ENCODE assay signal across 22 cellular contexts in the genomic region with DNA sequence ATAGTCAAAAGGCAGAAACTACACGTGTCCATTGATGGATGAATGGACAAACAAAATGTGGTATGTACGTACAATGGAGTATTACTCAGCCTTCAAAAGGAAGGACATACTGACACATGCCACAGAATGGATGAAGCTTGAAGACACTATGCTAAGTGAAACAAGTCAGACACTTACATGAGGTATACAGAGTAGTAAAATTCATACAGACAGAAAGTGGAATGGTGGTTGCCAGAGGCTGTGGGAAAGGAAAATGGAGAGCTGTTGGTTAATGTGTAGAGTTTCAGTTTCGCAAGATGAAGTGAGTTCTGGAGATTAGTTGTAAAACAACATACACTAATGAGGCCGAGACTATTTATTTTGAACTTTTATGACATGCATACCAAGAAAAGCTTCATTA.
"Had no signal": no experiment of that assay in that cellular context is flagged by ENCODE, and none has a peak within 500 bp of the region (broad histone marks: within the 10 kb centered on the region; RNA-seq: fewer than 3 reads in every experiment).

No MANE protein-coding gene starts in this region.

- H3K4me3 Mint-ChIP-seq: IgD-negative memory B cell had no signal

- DNase-seq: Kasumi-1, MM.1S, NCI-H1048, NCI-H1105 treated with DMSO at 0.1 percent for 48 hours, NCI-H1417 treated with DMSO at 0.1 percent for 48 hours, NCI-H146, NCI-H1694 treated with DMSO at 0.1 percent for 48 hours, NCI-H1930, NCI-H2081, NCI-H2107, NCI-H2227 treated with DMSO at 0.1 percent for 48 hours, NCI-H524, NCI-H748 treated with DMSO at 0.1 percent for 48 hours, Right ventricle myocardium superior, RPMI8226, SIG-M5 had no signal

- H3K36me3 ChIP-seq: SJSA1 had no signal

- H3K4me1 Mint-ChIP-seq: IgD-negative memory B cell had no signal

- H3K27ac ChIP-seq: HL-60, KMS-11, SJSA1, SK-N-MC had no signal

- H3K27ac Mint-ChIP-seq: IgD-negative memory B cell had no signal

- H3K4me3 ChIP-seq: K562, SJSA1, SK-N-MC had no signal

- H3K36me3 Mint-ChIP-seq: IgD-negative memory B cell had no signal

- H3K4me1 ChIP-seq: SJSA1 had no signal

- ATAC-seq: K562 had no signal

- H3K9me3 ChIP-seq: SJSA1 had no signal
